Comparison of ENCODE assay signal across 9 cellular contexts in the genomic region with DNA sequence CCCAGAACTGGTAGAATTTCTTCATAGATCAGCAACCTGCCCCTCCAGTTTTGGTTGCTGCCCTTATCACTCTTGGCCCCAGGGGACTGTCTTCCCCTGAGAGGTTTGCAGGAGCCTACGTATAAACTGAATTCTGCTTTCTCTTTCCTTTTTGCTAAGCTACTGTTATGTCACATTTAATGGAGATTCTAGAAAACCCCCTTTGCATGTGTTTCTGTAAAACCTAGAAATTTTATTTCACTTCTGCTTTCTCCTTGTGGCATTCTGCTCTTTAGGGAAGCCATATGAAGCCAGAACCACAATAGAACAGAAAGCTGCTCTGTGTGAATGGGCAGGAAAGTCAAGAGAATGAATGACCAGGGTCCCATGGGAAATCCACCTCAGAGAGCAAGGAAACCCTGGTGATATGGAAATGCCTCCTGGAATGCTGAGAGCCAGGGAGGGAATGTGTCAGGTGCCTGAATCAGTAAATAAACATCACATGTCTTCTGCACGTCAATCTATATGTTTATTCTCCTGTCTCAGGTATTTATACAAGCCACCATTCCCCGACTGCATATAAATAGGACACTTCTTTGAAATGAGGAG. TPM values are rescaled to one million over a fixed set of nuclear protein-coding genes. Genes with fewer than 3 reads are reported as not detected.
DNase-seq lines count a peak whose midpoint lies in the region; ATAC-seq and TF ChIP-seq lines count a peak whose summit lies in the region.
"Had no signal": no experiment of that assay in that cellular context is flagged by ENCODE, and none has a peak within 500 bp of the region (broad histone marks: within the 10 kb centered on the region; RNA-seq: fewer than 3 reads in every experiment).

No MANE protein-coding gene starts in this region.

- no peaks in the 10 kb centered on the region for H3K36me3 ChIP-seq in CD8-positive, alpha-beta memory T cell (ENCODE audit: insufficient read depth, low read length)
- H3K36me3 ChIP-seq in heart left ventricle = no peaks in the 10 kb centered on the region
- H3K36me3 ChIP-seq: pancreas had no signal

- TF ChIP-seq CTCF in heart left ventricle (IDR thresholded peaks at IDR 0.05) = no peak

- H3K27me3 Mint-ChIP-seq in CD8-positive, alpha-beta memory T cell = peaks cover 14 to 61% of the 10 kb centered on the region in 2 donors
- peaks cover 26 to 40% of the 10 kb centered on the region in 2 donors for H3K27me3 Mint-ChIP-seq in stimulated activated naive B cell treated with anti-CD40 and anti-IgM and Interleukin-4, amounts not matched to agents 10 μg/mL and 1 μg/mL and 100 μg/mL, for 72 hours

- intact Hi-C loops in heart left ventricle (cut with DNase I) = loop anchor here in 1 of 10 donors (10.0 kb wide), 1 partner anchor 57 kb away; no protein-coding TSS in a partner anchor

- POLR2A ChIA-PET in CD8-positive, alpha-beta memory T cell (lab: Charles Lee) = no interaction called here

- peaks cover 0 to 3% (median 0%) of the 10 kb centered on the region in 5 donors for H3K9me3 Mint-ChIP-seq in CD8-positive, alpha-beta memory T cell
- no peaks in the 10 kb centered on the region for H3K9me3 Mint-ChIP-seq in stimulated activated naive B cell treated with anti-CD40 and anti-IgM and Interleukin-4, amounts not matched to agents 10 μg/mL and 1 μg/mL and 100 μg/mL, for 72 hours

- ATAC-seq in HG03108 (IDR thresholded peaks at IDR 0.05; ENCODE audit: unreplicated experiment) = peak; percentile 97
- peak; percentile 95 for ATAC-seq in stimulated activated naive B cell treated with anti-CD40 and anti-IgM and Interleukin-4, amounts not matched to agents 10 μg/mL and 1 μg/mL and 100 μg/mL, for 72 hours (replicated peaks)
- ATAC-seq in heart left ventricle = no peak

- H3K27ac Mint-ChIP-seq in CD8-positive, alpha-beta memory T cell = peak overlapping the region in 2 of 8 donors; percentile 27 to 51
- peak overlapping the region; percentile 38 for H3K27ac Mint-ChIP-seq in stimulated activated naive B cell treated with anti-CD40 and anti-IgM and Interleukin-4, amounts not matched to agents 10 μg/mL and 1 μg/mL and 100 μg/mL, for 72 hours

- no peak for TF ChIP-seq POLR2A in heart left ventricle (IDR thresholded peaks at IDR 0.05)

- peak overlapping the region in 6 of 7 donors; percentile 4 to 72 (median 30) for H3K4me3 Mint-ChIP-seq in CD8-positive, alpha-beta memory T cell
- H3K4me3 Mint-ChIP-seq in stimulated activated naive B cell treated with anti-CD40 and anti-IgM and Interleukin-4, amounts not matched to agents 10 μg/mL and 1 μg/mL and 100 μg/mL, for 72 hours = peak overlapping the region in 1 of 2 donors; percentile 31

- peaks cover 5% of the 10 kb centered on the region for H3K4me1 ChIP-seq in CD8-positive, alpha-beta memory T cell (ENCODE audit: insufficient read depth, low read length)
- peaks cover 0 to 30% (median 0%) of the 10 kb centered on the region in 12 donors for H3K4me1 ChIP-seq in heart left ventricle
- H3K4me1 ChIP-seq: pancreas had no signal

- CTCF ChIA-PET in CD8-positive, alpha-beta memory T cell (lab: Charles Lee) = interaction anchor here (1.3 to 5.0 kb wide), 2 partner anchors 14 to 146 kb away, joined by 3 to 19 read pairs; no protein-coding TSS in a partner anchor

- peak in 1 of 5 donors; percentile 44 for DNase-seq in CD8-positive, alpha-beta memory T cell
- DNase-seq in GM19240 (ENCODE audit: insufficient read length, low spot score) (peak; percentile 35), SK-MEL-5 (ENCODE audit: low read depth, low spot score) (peak; percentile 40), heart left ventricle (no peak), HPDE6-E6E7 (ENCODE audit: extremely low spot score) (no peak), NCI-H1105 treated with DMSO at 0.1 percent for 48 hours (lab: John Stamatoyannopoulos, UW) (no peak)
- peak; percentile 59 for DNase-seq in stimulated activated naive B cell treated with anti-CD40 and anti-IgM and Interleukin-4, amounts not matched to agents 10 μg/mL and 1 μg/mL and 100 μg/mL, for 72 hours
- DNase-seq: pancreas had no signal

- in situ Hi-C loops in SK-MEL-5 (cut with HindIII; ENCODE audit: low pct_unique_long_range_greater_than_20kb, low sequenced_read_pairs) = no loop called here

- H3K27ac ChIP-seq in CD8-positive, alpha-beta memory T cell (ENCODE audit: low read depth, low read length) = no peak overlapping the region
- no peak overlapping the region for H3K27ac ChIP-seq in heart left ventricle
- H3K27ac ChIP-seq: pancreas had no signal

- H3K4me1 Mint-ChIP-seq in CD8-positive, alpha-beta memory T cell = peaks cover 6 to 26% (median 21%) of the 10 kb centered on the region in 3 donors
- H3K4me1 Mint-ChIP-seq in stimulated activated naive B cell treated with anti-CD40 and anti-IgM and Interleukin-4, amounts not matched to agents 10 μg/mL and 1 μg/mL and 100 μg/mL, for 72 hours = peaks cover 19 to 26% of the 10 kb centered on the region in 2 donors

- 7 to 15% (median 13%) methylated on average over 3 of the region's 3 CpGs for WGBS in heart left ventricle, 4 donors

- no peaks in the 10 kb centered on the region for H3K36me3 Mint-ChIP-seq in CD8-positive, alpha-beta memory T cell
- H3K36me3 Mint-ChIP-seq in stimulated activated naive B cell treated with anti-CD40 and anti-IgM and Interleukin-4, amounts not matched to agents 10 μg/mL and 1 μg/mL and 100 μg/mL, for 72 hours = no peaks in the 10 kb centered on the region

- H3K9me3 ChIP-seq in CD8-positive, alpha-beta memory T cell (ENCODE audit: low read length) = no peaks in the 10 kb centered on the region
- no peaks in the 10 kb centered on the region for H3K9me3 ChIP-seq in heart left ventricle
- H3K9me3 ChIP-seq: pancreas had no signal

- no peaks in the 10 kb centered on the region for H3K27me3 ChIP-seq in CD8-positive, alpha-beta memory T cell (ENCODE audit: insufficient read depth, low read length, poor library complexity, severe bottlenecking)
- peaks cover 0 to 78% (median 16%) of the 10 kb centered on the region in 9 donors for H3K27me3 ChIP-seq in heart left ventricle
- H3K27me3 ChIP-seq: pancreas had no signal

- no peak overlapping the region for H3K4me3 ChIP-seq in CD8-positive, alpha-beta memory T cell (ENCODE audit: low read length)
- H3K4me3 ChIP-seq in heart left ventricle = no peak overlapping the region
- H3K4me3 ChIP-seq: pancreas had no signal

RNA-seq across cellular contexts. Expression of a gene that starts 3.4 kb away (rescaled TPM):
- total RNA-seq in CD8-positive, alpha-beta memory T cell = not detected
- polyA plus RNA-seq in CD8-positive, alpha-beta memory T cell = not detected
- total RNA-seq in SK-MEL-5 (2014; rRNA removed; shearing (Covaris generic)) = not detected in 2 replicates
- polyA plus RNA-seq in SK-MEL-5 (2015; cell fraction: cytosol; rRNA removed) = not detected in 2 replicates
- not detected in 2 replicates for polyA plus RNA-seq in SK-MEL-5 (2015; cell fraction: nucleus; rRNA removed)
- not detected for total RNA-seq in heart left ventricle
- polyA plus RNA-seq in heart left ventricle = not detected
- total RNA-seq: pancreas had no signal
- polyA plus RNA-seq: pancreas had no signal

RNA-seq across cellular contexts. Expression of a gene that starts 14.0 kb away (rescaled TPM):
- total RNA-seq in CD8-positive, alpha-beta memory T cell = not detected
- not detected for polyA plus RNA-seq in CD8-positive, alpha-beta memory T cell
- total RNA-seq in SK-MEL-5 (2014; rRNA removed; shearing (Covaris generic)) = not detected in 2 replicates
- not detected in 2 replicates for polyA plus RNA-seq in SK-MEL-5 (2015; cell fraction: cytosol; rRNA removed)
- not detected in 2 replicates for polyA plus RNA-seq in SK-MEL-5 (2015; cell fraction: nucleus; rRNA removed)
- not detected for total RNA-seq in heart left ventricle
- not detected for polyA plus RNA-seq in heart left ventricle
- total RNA-seq: pancreas had no signal

RNA-seq across cellular contexts. Expression of a gene that starts 27.1 kb away (rescaled TPM):
- total RNA-seq in CD8-positive, alpha-beta memory T cell = not detected
- not detected for polyA plus RNA-seq in CD8-positive, alpha-beta memory T cell
- not detected in 2 replicates for total RNA-seq in SK-MEL-5 (2014; rRNA removed; shearing (Covaris generic))
- polyA plus RNA-seq in SK-MEL-5 (2015; cell fraction: cytosol; rRNA removed) = not detected in 2 replicates
- not detected in 2 replicates for polyA plus RNA-seq in SK-MEL-5 (2015; cell fraction: nucleus; rRNA removed)
- not detected for total RNA-seq in heart left ventricle
- polyA plus RNA-seq in heart left ventricle = not detected
- total RNA-seq: pancreas had no signal
- polyA plus RNA-seq: pancreas had no signal

RNA-seq across cellular contexts. Expression of a gene that starts 31.2 kb away (rescaled TPM):
- total RNA-seq in CD8-positive, alpha-beta memory T cell = not detected
- polyA plus RNA-seq in CD8-positive, alpha-beta memory T cell = not detected
- total RNA-seq in SK-MEL-5 (2014; rRNA removed; shearing (Covaris generic)) = not detected in 2 replicates
- not detected in 2 replicates for polyA plus RNA-seq in SK-MEL-5 (2015; cell fraction: cytosol; rRNA removed)
- polyA plus RNA-seq in SK-MEL-5 (2015; cell fraction: nucleus; rRNA removed) = not detected in 2 replicates
- not detected for total RNA-seq in heart left ventricle
- polyA plus RNA-seq in heart left ventricle = not detected
- total RNA-seq: pancreas had no signal
- polyA plus RNA-seq: pancreas had no signal

RNA-seq across cellular contexts. Expression of a gene that starts 46.6 kb away (rescaled TPM):
- 10 to 100 TPM; 16.0 to 16.3 TPM for total RNA-seq in CD8-positive, alpha-beta memory T cell
- 16.9 TPM for polyA plus RNA-seq in CD8-positive, alpha-beta memory T cell
- total RNA-seq in SK-MEL-5 (2014; rRNA removed; shearing (Covaris generic)) = 19.9 and 21.3 TPM in 2 replicates
- polyA plus RNA-seq in SK-MEL-5 (2015; cell fraction: cytosol; rRNA removed) = 15.2 and 21.6 TPM in 2 replicates
- 43.5 and 44.8 TPM in 2 replicates for polyA plus RNA-seq in SK-MEL-5 (2015; cell fraction: nucleus; rRNA removed)
- 10 to 100 TPM; 10.7 to 15.1 (median 11.8) TPM for total RNA-seq in heart left ventricle
- 10 to 100 TPM in 1 of 2 donors, 1 to 10 TPM in 1; 4.4 to 12.6 TPM for polyA plus RNA-seq in heart left ventricle

Comparison
In these comparisons a context has a peak if more than half of its experiments do, and no peak if none do; other contexts are left out.
1. DNase-seq: peak in GM19240 (single experiment), SK-MEL-5 (single experiment) and stimulated activated naive B cell treated with anti-CD40 and anti-IgM and Interleukin-4, amounts not matched to agents 10 μg/mL and 1 μg/mL and 100 μg/mL, for 72 hours (single experiment); none in heart left ventricle (0 of 5), HPDE6-E6E7 (single experiment) and NCI-H1105 treated with DMSO at 0.1 percent for 48 hours (single experiment).
2. ATAC-seq: peak in HG03108 (single experiment) and stimulated activated naive B cell treated with anti-CD40 and anti-IgM and Interleukin-4, amounts not matched to agents 10 μg/mL and 1 μg/mL and 100 μg/mL, for 72 hours (2 of 2); none in heart left ventricle (0 of 4).